In the genomic region with DNA sequence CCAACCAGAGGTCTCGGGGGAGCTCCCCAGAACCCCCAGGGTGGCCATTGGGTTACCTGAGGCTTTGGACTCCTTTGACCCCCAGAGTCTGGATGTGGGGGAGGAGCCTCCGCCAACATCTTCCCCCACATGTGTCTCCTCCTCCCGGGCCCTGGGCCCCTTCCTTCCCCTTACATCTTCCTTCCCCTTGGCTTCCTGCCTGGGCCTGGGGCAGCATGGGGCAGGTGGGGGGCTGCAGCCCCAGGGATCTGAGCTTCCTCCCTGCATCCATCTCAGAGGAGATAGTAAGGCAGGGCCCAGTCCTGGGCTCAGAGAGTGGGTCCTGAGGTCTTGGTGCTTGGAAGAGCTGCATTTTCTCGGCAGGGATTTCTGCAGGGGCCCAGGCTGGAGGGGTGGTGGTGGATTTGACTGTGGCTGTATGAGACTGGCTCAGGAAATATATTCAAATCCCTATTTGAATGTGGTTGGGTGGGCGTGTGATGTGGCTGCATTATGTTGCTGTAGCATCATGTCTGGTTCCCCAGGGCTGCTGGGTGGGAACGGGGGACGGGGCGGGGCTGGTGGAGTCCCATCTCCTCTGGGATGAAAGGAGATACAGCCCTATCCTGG, we compare ENCODE assay signal across 1 cellular context.
TF ChIP-seq lines count a peak whose summit lies in the region.

No MANE protein-coding gene starts in this region.

TF ChIP-seq in SK-N-SH, 30 proteins besides CTCF, POLR2A, EP300 and RAD21:
- TF ChIP-seq MXI1 (IDR thresholded peaks at IDR 0.05; ENCODE audit: low read depth, low read length), result no peak
- TF ChIP-seq SMC3 (IDR thresholded peaks at IDR 0.05; ENCODE audit: low read depth, low read length), result no peak
- TF ChIP-seq, protein P1, sequence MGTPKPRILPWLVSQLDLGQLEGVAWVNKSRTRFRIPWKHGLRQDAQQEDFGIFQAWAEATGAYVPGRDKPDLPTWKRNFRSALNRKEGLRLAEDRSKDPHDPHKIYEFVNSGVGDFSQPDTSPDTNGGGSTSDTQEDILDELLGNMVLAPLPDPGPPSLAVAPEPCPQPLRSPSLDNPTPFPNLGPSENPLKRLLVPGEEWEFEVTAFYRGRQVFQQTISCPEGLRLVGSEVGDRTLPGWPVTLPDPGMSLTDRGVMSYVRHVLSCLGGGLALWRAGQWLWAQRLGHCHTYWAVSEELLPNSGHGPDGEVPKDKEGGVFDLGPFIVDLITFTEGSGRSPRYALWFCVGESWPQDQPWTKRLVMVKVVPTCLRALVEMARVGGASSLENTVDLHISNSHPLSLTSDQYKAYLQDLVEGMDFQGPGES (IDR thresholded peaks at IDR 0.05; ENCODE audit: low read depth, low read length), result no peak
- no peak for TF ChIP-seq EZH2phosphoT487 (IDR thresholded peaks at IDR 0.05; ENCODE audit: borderline replicate concordance, low read depth)
- no peak for TF ChIP-seq TCF12 (IDR thresholded peaks at IDR 0.05)
- no peak for TF ChIP-seq ELF1 (IDR thresholded peaks at IDR 0.05)
- TF ChIP-seq RCOR1 (IDR thresholded peaks at IDR 0.05; ENCODE audit: low read length), result no peak
- TF ChIP-seq, protein P2, sequence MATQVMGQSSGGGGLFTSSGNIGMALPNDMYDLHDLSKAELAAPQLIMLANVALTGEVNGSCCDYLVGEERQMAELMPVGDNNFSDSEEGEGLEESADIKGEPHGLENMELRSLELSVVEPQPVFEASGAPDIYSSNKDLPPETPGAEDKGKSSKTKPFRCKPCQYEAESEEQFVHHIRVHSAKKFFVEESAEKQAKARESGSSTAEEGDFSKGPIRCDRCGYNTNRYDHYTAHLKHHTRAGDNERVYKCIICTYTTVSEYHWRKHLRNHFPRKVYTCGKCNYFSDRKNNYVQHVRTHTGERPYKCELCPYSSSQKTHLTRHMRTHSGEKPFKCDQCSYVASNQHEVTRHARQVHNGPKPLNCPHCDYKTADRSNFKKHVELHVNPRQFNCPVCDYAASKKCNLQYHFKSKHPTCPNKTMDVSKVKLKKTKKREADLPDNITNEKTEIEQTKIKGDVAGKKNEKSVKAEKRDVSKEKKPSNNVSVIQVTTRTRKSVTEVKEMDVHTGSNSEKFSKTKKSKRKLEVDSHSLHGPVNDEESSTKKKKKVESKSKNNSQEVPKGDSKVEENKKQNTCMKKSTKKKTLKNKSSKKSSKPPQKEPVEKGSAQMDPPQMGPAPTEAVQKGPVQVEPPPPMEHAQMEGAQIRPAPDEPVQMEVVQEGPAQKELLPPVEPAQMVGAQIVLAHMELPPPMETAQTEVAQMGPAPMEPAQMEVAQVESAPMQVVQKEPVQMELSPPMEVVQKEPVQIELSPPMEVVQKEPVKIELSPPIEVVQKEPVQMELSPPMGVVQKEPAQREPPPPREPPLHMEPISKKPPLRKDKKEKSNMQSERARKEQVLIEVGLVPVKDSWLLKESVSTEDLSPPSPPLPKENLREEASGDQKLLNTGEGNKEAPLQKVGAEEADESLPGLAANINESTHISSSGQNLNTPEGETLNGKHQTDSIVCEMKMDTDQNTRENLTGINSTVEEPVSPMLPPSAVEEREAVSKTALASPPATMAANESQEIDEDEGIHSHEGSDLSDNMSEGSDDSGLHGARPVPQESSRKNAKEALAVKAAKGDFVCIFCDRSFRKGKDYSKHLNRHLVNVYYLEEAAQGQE (IDR thresholded peaks at IDR 0.05; ENCODE audit: low read depth, low read length), result no peak
- no peak for TF ChIP-seq YY1 (IDR thresholded peaks at IDR 0.05; ENCODE audit: low read depth)
- TF ChIP-seq CHD2 (IDR thresholded peaks at IDR 0.05; ENCODE audit: low read length, partially characterized antibody), result no peak
- no peak for TF ChIP-seq FOXJ3 (CRISPR knock-in tag; IDR thresholded peaks at IDR 0.05)
- TF ChIP-seq, protein P3, sequence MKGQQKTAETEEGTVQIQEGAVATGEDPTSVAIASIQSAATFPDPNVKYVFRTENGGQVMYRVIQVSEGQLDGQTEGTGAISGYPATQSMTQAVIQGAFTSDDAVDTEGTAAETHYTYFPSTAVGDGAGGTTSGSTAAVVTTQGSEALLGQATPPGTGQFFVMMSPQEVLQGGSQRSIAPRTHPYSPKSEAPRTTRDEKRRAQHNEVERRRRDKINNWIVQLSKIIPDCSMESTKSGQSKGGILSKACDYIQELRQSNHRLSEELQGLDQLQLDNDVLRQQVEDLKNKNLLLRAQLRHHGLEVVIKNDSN (IDR thresholded peaks at IDR 0.05; ENCODE audit: borderline replicate concordance, low read depth), result no peak
- TF ChIP-seq RFX5 (IDR thresholded peaks at IDR 0.05; ENCODE audit: low read length), result no peak
- TF ChIP-seq TEAD4 (IDR thresholded peaks at IDR 0.05; ENCODE audit: borderline replicate concordance, insufficient read depth), result no peak
- no peak for TF ChIP-seq FOXM1 (IDR thresholded peaks at IDR 0.05; ENCODE audit: low read depth)
- TF ChIP-seq, protein P4, sequence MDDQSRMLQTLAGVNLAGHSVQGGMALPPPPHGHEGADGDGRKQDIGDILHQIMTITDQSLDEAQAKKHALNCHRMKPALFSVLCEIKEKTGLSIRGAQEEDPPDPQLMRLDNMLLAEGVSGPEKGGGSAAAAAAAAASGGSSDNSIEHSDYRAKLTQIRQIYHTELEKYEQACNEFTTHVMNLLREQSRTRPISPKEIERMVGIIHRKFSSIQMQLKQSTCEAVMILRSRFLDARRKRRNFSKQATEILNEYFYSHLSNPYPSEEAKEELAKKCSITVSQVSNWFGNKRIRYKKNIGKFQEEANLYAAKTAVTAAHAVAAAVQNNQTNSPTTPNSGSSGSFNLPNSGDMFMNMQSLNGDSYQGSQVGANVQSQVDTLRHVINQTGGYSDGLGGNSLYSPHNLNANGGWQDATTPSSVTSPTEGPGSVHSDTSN (IDR thresholded peaks at IDR 0.05), result no peak
- TF ChIP-seq SIN3A (IDR thresholded peaks at IDR 0.05; ENCODE audit: borderline replicate concordance, low read depth, low read length), result no peak
- no peak for TF ChIP-seq FOSL2 (IDR thresholded peaks at IDR 0.05; ENCODE audit: borderline replicate concordance, low read depth)
- TF ChIP-seq JUND (IDR thresholded peaks at IDR 0.05), result no peak
- no peak for TF ChIP-seq GABPA (IDR thresholded peaks at IDR 0.05; ENCODE audit: low read depth)
TF ChIP-seq in SK-N-SH: peak in this region for 0.
